1 cellular context compared by ENCODE assay signal in genomic region chr11:78039919-78040671, GRCh38.
TF ChIP-seq lines count a peak whose summit lies in the region.

No MANE protein-coding gene starts in this region.

TF ChIP-seq in K562, 482 proteins besides CTCF, POLR2A, EP300 and RAD21 (continues in another document):
- no peak for TF ChIP-seq NFE2 (IDR thresholded peaks at IDR 0.05; ENCODE audit: low read depth)
- no peak for TF ChIP-seq ZZZ3 (IDR thresholded peaks at IDR 0.05)
- TF ChIP-seq ZNF133 (CRISPR knock-in tag; IDR thresholded peaks at IDR 0.05), result no peak
- no peak for TF ChIP-seq ZNF165 (CRISPR knock-in tag; IDR thresholded peaks at IDR 0.05; ENCODE audit: borderline replicate concordance)
- peak; percentile 96 for TF ChIP-seq THRAP3 (IDR thresholded peaks at IDR 0.05; ENCODE audit: borderline replicate concordance)
- peak; percentile 83 for TF ChIP-seq CREB3 (tag; conservative IDR thresholded peaks at IDR 0.05; ENCODE audit: low read depth)
- peak; percentile 78 for TF ChIP-seq HBP1 (CRISPR knock-in tag; IDR thresholded peaks at IDR 0.05)
- TF ChIP-seq MYBL2 (IDR thresholded peaks at IDR 0.05; ENCODE audit: low read depth), result peak; percentile 39; the same call in 1 of the 2 replicates
- TF ChIP-seq MYBL2 (CRISPR knock-in tag; IDR thresholded peaks at IDR 0.05; ENCODE audit: borderline replicate concordance), result no peak
- TF ChIP-seq ZNF449 (CRISPR knock-in tag; IDR thresholded peaks at IDR 0.05), result 0 out of 2 replicates have a peak, but pooled peaks have one; percentile 8
- peak; percentile 48 for TF ChIP-seq E2F8 (IDR thresholded peaks at IDR 0.05; ENCODE audit: low read depth, partially characterized antibody)
- no peak for TF ChIP-seq MAFF (IDR thresholded peaks at IDR 0.05; ENCODE audit: low read length)
- TF ChIP-seq BRF2 (IDR thresholded peaks at IDR 0.05; ENCODE audit: borderline replicate concordance, insufficient read depth, insufficient read length), result no peak
- TF ChIP-seq MTF1 (CRISPR knock-in tag; IDR thresholded peaks at IDR 0.05; ENCODE audit: borderline replicate concordance), result no peak
- no peak for TF ChIP-seq ZC3H4 (CRISPR knock-in tag; IDR thresholded peaks at IDR 0.05; ENCODE audit: borderline replicate concordance)
- peak; percentile 75; the same call in 1 of the 2 replicates for TF ChIP-seq TOE1 (IDR thresholded peaks at IDR 0.05; ENCODE audit: borderline replicate concordance)
- TF ChIP-seq TOE1 (CRISPR knock-in tag; IDR thresholded peaks at IDR 0.05; ENCODE audit: borderline replicate concordance, low read depth), result no peak
- TF ChIP-seq FOXK2 (conservative IDR thresholded peaks at IDR 0.05 in 1 of 2, IDR thresholded peaks at IDR 0.05 in 1 of 2; ENCODE audit: low read depth in 2 of 2), result peak; percentile 74 to 82
- peak; percentile 63 to 69 for TF ChIP-seq AFF1 (IDR thresholded peaks at IDR 0.05; ENCODE audit: low read depth in 1 of 2, partially characterized antibody in 2 of 2)
- TF ChIP-seq TRIM24 (IDR thresholded peaks at IDR 0.05), result peak in 1 of 2 experiments; percentile 34; a peak in 1 of 4 replicates
- peak; percentile 33; the same call in 1 of the 2 replicates for TF ChIP-seq POLR2H (tag; IDR thresholded peaks at IDR 0.05; ENCODE audit: low read depth)
- peak; percentile 98 for TF ChIP-seq NFIC (IDR thresholded peaks at IDR 0.05)
- no peak for TF ChIP-seq STAT5A (IDR thresholded peaks at IDR 0.05; ENCODE audit: borderline replicate concordance, low read length)
- peak in 1 of 3 experiments; percentile 65 for TF ChIP-seq YY1 (IDR thresholded peaks at IDR 0.05; ENCODE audit: borderline replicate concordance in 1 of 3, control insufficient read depth in 1 of 3, extremely low read depth in 1 of 3, insufficient read depth in 3 of 3, insufficient read length in 1 of 3, insufficient replicate concordance in 2 of 3, low read depth in 1 of 3, low read length in 2 of 3)
- 0 out of 2 replicates have a peak, but pooled peaks have one; percentile 46 for TF ChIP-seq YBX1 (IDR thresholded peaks at IDR 0.05)
- peak; percentile 68; the same call in 1 of the 2 replicates for TF ChIP-seq ZNF175 (CRISPR knock-in tag; IDR thresholded peaks at IDR 0.05; ENCODE audit: low read depth)
- TF ChIP-seq ZNF263 (CRISPR knock-in tag; IDR thresholded peaks at IDR 0.05; ENCODE audit: borderline replicate concordance), result no peak
- TF ChIP-seq SUPT5H (IDR thresholded peaks at IDR 0.05), result peak; percentile 50; the same call in 1 of the 2 replicates
- peak; percentile 38; the same call in 1 of the 2 replicates for TF ChIP-seq SMAD4 (CRISPR knock-in tag; conservative IDR thresholded peaks at IDR 0.05)
- peak; percentile 40; the same call in 1 of the 2 replicates for TF ChIP-seq PTTG1 (tag; IDR thresholded peaks at IDR 0.05; ENCODE audit: low read depth)
- TF ChIP-seq DMBX1 (CRISPR knock-in tag; IDR thresholded peaks at IDR 0.05; ENCODE audit: borderline replicate concordance), result peak; percentile 51; the same call in 1 of the 2 replicates
- TF ChIP-seq ZNF23 (CRISPR knock-in tag; IDR thresholded peaks at IDR 0.05), result no peak
- TF ChIP-seq ZNF592 (IDR thresholded peaks at IDR 0.05), result peak; percentile 96
- no peak for TF ChIP-seq SRSF1 (IDR thresholded peaks at IDR 0.05; ENCODE audit: low read depth, low read length)
- TF ChIP-seq HDAC2 (IDR thresholded peaks at IDR 0.05), result peak; percentile 79; the same call in 1 of the 2 replicates
- TF ChIP-seq GATAD2A (IDR thresholded peaks at IDR 0.05), result peak; percentile 91
- peak; percentile 46 for TF ChIP-seq SMAD1 (IDR thresholded peaks at IDR 0.05; ENCODE audit: low read depth, low read length, partially characterized antibody)
- TF ChIP-seq ZEB2 (IDR thresholded peaks at IDR 0.05), result peak; percentile 53; the same call in 1 of the 2 replicates
- 0 out of 2 replicates have a peak, but pooled peaks have one; percentile 42 for TF ChIP-seq FOXO4 (CRISPR knock-in tag; IDR thresholded peaks at IDR 0.05)
- TF ChIP-seq ATF2 (CRISPR knock-in tag; IDR thresholded peaks at IDR 0.05), result no peak
- peak; percentile 45; the same call in 1 of the 2 replicates for TF ChIP-seq CTBP1 (IDR thresholded peaks at IDR 0.05; ENCODE audit: borderline replicate concordance)
- no peak; the same call in 1 of the 2 replicates for TF ChIP-seq TAL1 (IDR thresholded peaks at IDR 0.05)
- no peak for TF ChIP-seq MCM5 (IDR thresholded peaks at IDR 0.05; ENCODE audit: low read depth)
- TF ChIP-seq SIN3B (IDR thresholded peaks at IDR 0.05; ENCODE audit: low read depth), result no peak
- TF ChIP-seq CBFA2T3 (IDR thresholded peaks at IDR 0.05), result peak; percentile 32; the same call in 1 of the 2 replicates
